12 cellular contexts compared by ENCODE assay signal in genomic region chr2:215772003-215772402, GRCh38.
DNase-seq lines count a peak whose midpoint lies in the region; ATAC-seq and TF ChIP-seq lines count a peak whose summit lies in the region.
"Had no signal": no experiment of that assay in that cellular context is flagged by ENCODE, and none has a peak within 500 bp of the region (broad histone marks: within the 10 kb centered on the region; RNA-seq: fewer than 3 reads in every experiment).

No MANE protein-coding gene starts in this region.

- H3K27me3 ChIP-seq in mammary epithelial cell (ENCODE audit: insufficient read depth, low read length), result no peaks in the 10 kb centered on the region
- no peaks in the 10 kb centered on the region for H3K27me3 ChIP-seq in breast epithelium
- H3K27me3 ChIP-seq in transverse colon, result no peaks in the 10 kb centered on the region
- H3K27me3 ChIP-seq: body of pancreas, gastrocnemius medialis had no signal

- DNase-seq in mammary epithelial cell, result no peak
- no peak for DNase-seq in breast epithelium (ENCODE audit: low spot score in 2 of 2)
- peak; percentile 84 for DNase-seq in brain pericyte (ENCODE audit: low read depth, low spot score)
- peak; percentile 72 for DNase-seq in kidney glomerular epithelial cell (lab: John Stamatoyannopoulos, UW)
- no peak for DNase-seq in transverse colon
- DNase-seq in superior temporal gyrus (ENCODE audit: extremely low spot score), result no peak
- no peak for DNase-seq in 8988T
- DNase-seq: body of pancreas; gastrocnemius medialis; stimulated activated naive CD8-positive, alpha-beta T cell treated with anti-CD3 and anti-CD28 coated beads, Interleukin-15, Interleukin-2, amounts not matched to agents 100 U/mL and 50 U/mL, for 24 hours; T1000 had no signal

- H3K4me3 ChIP-seq in mammary epithelial cell (replicated peaks in 1 of 3; ENCODE audit: insufficient read depth in 1 of 3, low read depth in 2 of 3, low read length in 3 of 3), result no peak overlapping the region
- H3K4me3 ChIP-seq in breast epithelium, result no peak overlapping the region
- H3K4me3 ChIP-seq in transverse colon, result no peak overlapping the region
- H3K4me3 ChIP-seq: body of pancreas, gastrocnemius medialis had no signal

- TF ChIP-seq CTCF in mammary epithelial cell (conservative IDR thresholded peaks at IDR 0.05 in 1 of 2, IDR thresholded peaks at IDR 0.05 in 1 of 2; ENCODE audit: extremely low read depth in 1 of 2, insufficient read depth in 1 of 2, low read depth in 1 of 2, low read length in 2 of 2), result no peak
- no peak for TF ChIP-seq CTCF in breast epithelium (IDR thresholded peaks at IDR 0.05)
- no peak for TF ChIP-seq CTCF in transverse colon (IDR thresholded peaks at IDR 0.05)

- H3K9me3 ChIP-seq in mammary epithelial cell (replicated peaks; ENCODE audit: insufficient read depth, low read length) (no peaks in the 10 kb centered on the region), breast epithelium (peaks cover 0 to 6% of the 10 kb centered on the region in 2 donors), transverse colon (peaks cover 0 to 5% of the 10 kb centered on the region in 2 donors)
- H3K9me3 ChIP-seq: body of pancreas, gastrocnemius medialis had no signal

- CTCF ChIA-PET in mammary epithelial cell (lab: Charles Lee; ENCODE audit: low non-redundant PET), result no interaction called here

- no peak for ATAC-seq in HG03097 (IDR thresholded peaks at IDR 0.05; ENCODE audit: low FRiP score, unreplicated experiment)
- ATAC-seq: body of pancreas; gastrocnemius medialis; stimulated activated naive CD8-positive, alpha-beta T cell treated with anti-CD3 and anti-CD28 coated beads, Interleukin-15, Interleukin-2, amounts not matched to agents 100 U/mL and 50 U/mL, for 24 hours had no signal

- H4K20me1 ChIP-seq in mammary epithelial cell (ENCODE audit: insufficient read depth, low read length), result no peaks in the 10 kb centered on the region

- H3K9ac ChIP-seq in mammary epithelial cell (ENCODE audit: insufficient read depth, low read length), result no peak overlapping the region

- H3K36me3 ChIP-seq in mammary epithelial cell (ENCODE audit: insufficient read depth, low read length) (no peaks in the 10 kb centered on the region), breast epithelium (no peaks in the 10 kb centered on the region), transverse colon (no peaks in the 10 kb centered on the region)
- H3K36me3 ChIP-seq: gastrocnemius medialis had no signal

- H3K27ac ChIP-seq in mammary epithelial cell (ENCODE audit: insufficient read depth, low read depth, low read length), result no peak overlapping the region
- H3K27ac ChIP-seq in breast epithelium, result no peak overlapping the region
- peak overlapping the region; percentile 4 to 70 (median 57) for H3K27ac ChIP-seq in transverse colon
- H3K27ac ChIP-seq: body of pancreas, gastrocnemius medialis had no signal

- no TSS peak for BruUV-seq in mammary epithelial cell (replicated peaks; lab: Mats Ljungman, UMichigan)

- intact Hi-C loops in mammary epithelial cell (cut with micrococcal nuclease) (no loop called here), breast epithelium (cut with DNase I; ENCODE audit: low total_unique reads) (no loop called here), transverse colon (cut with DNase I; ENCODE audit: low total_unique reads) (loop anchor here (10.0 kb wide), 1 partner anchor 47 kb away; no protein-coding TSS in a partner anchor)

- in situ Hi-C loops in mammary epithelial cell (cut with MboI; ENCODE audit: low sequenced_read_pairs in 2 of 2) (no loop called here), transverse colon (cut with MboI; ENCODE audit: low pct_ligation_motif_present in 1 of 4, low pct_unique_long_range_greater_than_20kb in 1 of 4, low sequenced_read_pairs in 3 of 4) (no loop called here)

- WGBS in mammary epithelial cell (ENCODE audit: low coverage, missing lambda C conversion rate), result 100% methylated on average over 1 of the region's 1 CpG
- 0 to 44% methylated on average over 1 of the region's 1 CpG for WGBS in transverse colon (ENCODE audit: low coverage in 1 of 2), 2 donors

- dilution Hi-C loops in mammary epithelial cell (cut with HindIII; ENCODE audit: low sequenced_read_pairs), result no loop called here

- H3K79me2 ChIP-seq in mammary epithelial cell (ENCODE audit: insufficient read depth, low read length), result no peaks in the 10 kb centered on the region

- H3K4me2 ChIP-seq in mammary epithelial cell (ENCODE audit: insufficient read depth, low read depth, low read length), result peak overlapping the region; percentile 0

- H2AFZ ChIP-seq in mammary epithelial cell (ENCODE audit: low read depth, low read length), result peak overlapping the region; percentile 1

- no peak for TF ChIP-seq EP300 in transverse colon (IDR thresholded peaks at IDR 0.05; ENCODE audit: low read depth)

- TF ChIP-seq POLR2A in breast epithelium (IDR thresholded peaks at IDR 0.05), result no peak
- TF ChIP-seq POLR2A in transverse colon (IDR thresholded peaks at IDR 0.05), result no peak

- H3K4me1 ChIP-seq in mammary epithelial cell (ENCODE audit: insufficient read depth, low read length), result peaks cover 26% of the 10 kb centered on the region
- no peaks in the 10 kb centered on the region for H3K4me1 ChIP-seq in breast epithelium
- H3K4me1 ChIP-seq in transverse colon, result peaks cover 0 to 21% (median 11%) of the 10 kb centered on the region in 4 donors
- H3K4me1 ChIP-seq: body of pancreas, gastrocnemius medialis had no signal

Comparison
In these comparisons a context has a peak if more than half of its experiments do, and no peak if none do; other contexts are left out.
1. DNase-seq: peak in brain pericyte (single experiment) and kidney glomerular epithelial cell (single experiment); none in mammary epithelial cell (single experiment), breast epithelium (0 of 2), transverse colon (single experiment), superior temporal gyrus (single experiment) and 8988T (single experiment).
2. H3K27ac ChIP-seq: peak in transverse colon (4 of 4); none in mammary epithelial cell (single experiment) and breast epithelium (0 of 2).